Comparison of ENCODE assay signal across 9 cellular contexts in the genomic region with DNA sequence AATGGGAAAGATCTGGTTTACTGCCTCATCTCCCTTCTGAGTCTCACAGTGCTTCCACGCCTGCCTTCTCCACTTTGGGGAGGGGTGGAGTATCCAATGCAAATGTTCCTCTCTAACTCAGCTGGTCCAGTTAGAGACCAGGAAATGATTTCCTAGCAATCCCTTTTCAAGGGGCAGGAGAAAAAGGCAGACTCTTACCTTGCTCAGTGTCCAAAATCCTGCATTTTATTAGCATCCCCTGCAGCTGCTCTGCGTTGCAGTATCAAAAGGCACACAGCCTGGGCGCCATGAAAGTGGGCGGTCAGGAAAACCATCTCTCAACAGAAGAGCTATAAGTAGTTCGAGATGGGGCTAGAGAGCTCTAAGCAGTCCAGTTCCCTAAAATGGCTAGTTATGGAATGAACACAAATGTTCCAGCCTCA.
DNase-seq lines count a peak whose midpoint lies in the region; ATAC-seq and TF ChIP-seq lines count a peak whose summit lies in the region.
"Had no signal": no experiment of that assay in that cellular context is flagged by ENCODE, and none has a peak within 500 bp of the region (broad histone marks: within the 10 kb centered on the region; RNA-seq: fewer than 3 reads in every experiment).

No MANE protein-coding gene starts in this region.

- peak overlapping the region; percentile 86 to 99 (median 93) for H3K4me3 Mint-ChIP-seq in naive thymus-derived CD8-positive, alpha-beta T cell

- H3K27ac ChIP-seq in 22Rv1 (peak overlapping the region; percentile 95), caudate nucleus (ENCODE audit: low read depth, low read length) (peak overlapping the region; percentile 71)

- H3K9me3 Mint-ChIP-seq in naive thymus-derived CD8-positive, alpha-beta T cell: no peaks in the 10 kb centered on the region

- H3K27ac Mint-ChIP-seq in naive thymus-derived CD8-positive, alpha-beta T cell: peak overlapping the region; percentile 92 to 98 (median 96)

- ATAC-seq in naive thymus-derived CD8-positive, alpha-beta T cell: no peak
- no peak for ATAC-seq in HG02981 (IDR thresholded peaks at IDR 0.05; ENCODE audit: unreplicated experiment)
- ATAC-seq in HG03135 (IDR thresholded peaks at IDR 0.05; ENCODE audit: unreplicated experiment): no peak

- POLR2A ChIA-PET in naive thymus-derived CD8-positive, alpha-beta T cell (lab: Charles Lee): interaction anchor here (0.6 to 2.4 kb wide), 14 partner anchors 11 to 450 kb away, joined by 3 to 12 read pairs (median 5); no protein-coding TSS in a partner anchor

- TF ChIP-seq CTCF in 22Rv1 (IDR thresholded peaks at IDR 0.05): no peak

- in situ Hi-C loops in KBM-7 (cut with MboI; ENCODE audit: low pct_unique_long_range_greater_than_20kb, low sequenced_read_pairs): no loop called here

- peak; percentile 28 for DNase-seq in KBM-7
- DNase-seq in caudate nucleus (lab: John Stamatoyannopoulos, UW): peak in 6 of 61 donors; percentile 22 to 63 (median 32)
- no peak for DNase-seq in naive thymus-derived CD8-positive, alpha-beta T cell
- DNase-seq in SIG-M5 treated with dmso at 0.1 percent for 504 hours (lab: John Stamatoyannopoulos, UW; ENCODE audit: unreplicated experiment): no peak
- DNase-seq in H4 (ENCODE audit: low spot score): no peak
- DNase-seq: activated effector memory CD4-positive, alpha-beta T cell treated with Interleukin-2 at 50 U/mL for 16 hours had no signal

- H3K27me3 Mint-ChIP-seq in naive thymus-derived CD8-positive, alpha-beta T cell: no peaks in the 10 kb centered on the region

- H3K36me3 Mint-ChIP-seq in naive thymus-derived CD8-positive, alpha-beta T cell: peaks cover 0 to 23% (median 2%) of the 10 kb centered on the region in 3 donors

- peaks cover 43 to 93% (median 86%) of the 10 kb centered on the region in 4 donors for H3K4me1 Mint-ChIP-seq in naive thymus-derived CD8-positive, alpha-beta T cell
